ENCODE assay signal across 25 cellular contexts in the genomic region with DNA sequence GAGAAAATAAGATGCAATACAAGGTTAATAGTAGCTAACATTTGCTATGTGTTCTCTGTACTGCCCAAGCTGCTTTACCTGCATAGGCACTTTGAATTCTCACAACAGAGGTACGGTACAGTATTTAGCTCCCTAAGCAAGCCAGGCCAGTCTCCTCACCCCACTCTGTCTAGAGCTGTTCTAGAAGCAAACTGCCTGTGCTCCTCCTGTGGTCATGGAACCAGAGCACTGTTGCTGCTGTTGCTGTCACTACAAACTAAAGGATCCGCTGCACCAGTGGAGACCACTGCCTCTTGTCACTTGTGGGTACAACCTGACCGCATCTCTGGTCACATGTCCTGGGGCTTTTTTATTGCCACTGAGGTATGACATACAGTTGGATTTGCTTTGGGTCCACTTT.
"Had no signal": no experiment of that assay in that cellular context is flagged by ENCODE, and none has a peak within 500 bp of the region (broad histone marks: within the 10 kb centered on the region; RNA-seq: fewer than 3 reads in every experiment).

No MANE protein-coding gene starts in this region.

- H3K4me2 ChIP-seq: SK-N-SH had no signal

- H3K9ac ChIP-seq: SK-N-SH had no signal

- H3K4me3 Mint-ChIP-seq: activated CD4-positive, alpha-beta memory T cell treated with anti-CD3 and anti-CD28 coated beads for 36 hours; activated CD4-positive, alpha-beta T cell treated with anti-CD3 and anti-CD28 coated beads, Interleukin-2, amount 10 ng/mL, durations not matched to agents 24 days and 14 days; activated naive CD8-positive, alpha-beta T cell; activated T-helper 1 cell treated with anti-CD3 and anti-CD28 coated beads, Interleukin-12 subunit alpha, Interleukin-12 subunit beta, Interleukin-2, Interleukin-4 antibody, amounts not matched to agents 30 ng/mL and 10 ng/mL and 1 ng/mL, durations not matched to agents 14 hours and 24 hours and 36 hours; T-helper 2 cell treated with Interferon-gamma antibody and Interleukin-4, amounts not matched to agents 5 μg/mL and 100 μg/mL, for 36 hours had no signal

- H3K27me3 Mint-ChIP-seq: activated CD4-positive, alpha-beta memory T cell treated with anti-CD3 and anti-CD28 coated beads for 36 hours; activated naive CD8-positive, alpha-beta T cell had no signal

- H3K4me1 ChIP-seq: Peyer's patch, SJCRH30 had no signal

- H3K36me3 ChIP-seq: brain microvascular endothelial cell, cardiac muscle cell, Peyer's patch, SJCRH30 had no signal

- H3K27ac Mint-ChIP-seq: activated CD4-positive, alpha-beta memory T cell treated with anti-CD3 and anti-CD28 coated beads for 36 hours; activated CD4-positive, alpha-beta T cell treated with anti-CD3 and anti-CD28 coated beads, Interleukin-2, amount 10 ng/mL, durations not matched to agents 24 days and 14 days; activated naive CD8-positive, alpha-beta T cell; activated T-helper 1 cell treated with anti-CD3 and anti-CD28 coated beads, Interleukin-12 subunit alpha, Interleukin-12 subunit beta, Interleukin-2, Interleukin-4 antibody, amounts not matched to agents 30 ng/mL and 10 ng/mL and 1 ng/mL, durations not matched to agents 14 hours and 24 hours and 36 hours; T-helper 2 cell treated with Interferon-gamma antibody and Interleukin-4, amounts not matched to agents 5 μg/mL and 100 μg/mL, for 36 hours had no signal

- H3K9me3 ChIP-seq: Peyer's patch, SJCRH30, SK-N-SH had no signal

- DNase-seq: activated CD4-positive, alpha-beta memory T cell treated with anti-CD3 and anti-CD28 coated beads for 36 hours; activated CD4-positive, alpha-beta T cell treated with anti-CD3 and anti-CD28 coated beads for 1 hour; activated CD4-positive, alpha-beta T cell treated with anti-CD3 and anti-CD28 coated beads, Interleukin-2, amount 10 ng/mL, durations not matched to agents 24 days and 14 days; activated CD8-positive, alpha-beta memory T cell treated with anti-CD3 and anti-CD28 coated beads for 24 hours; activated effector memory CD4-positive, alpha-beta T cell treated with Interleukin-2 at 50 U/mL for 16 hours; activated naive CD4-positive, alpha-beta T cell treated with Interleukin-2 at 50 U/mL for 16 hours; brain microvascular endothelial cell; Kasumi-1; NCI-H1048; NCI-H146; NCI-H187 treated with DMSO at 0.1 percent for 48 hours; NCI-H2081 treated with DMSO at 0.1 percent for 48 hours; NCI-H2171 treated with DMSO at 0.1 percent for 48 hours; NCI-H226; NCI-H526; NCI-H774; Peyer's patch; Right ventricle myocardium superior; SJCRH30; SK-N-SH had no signal

- H3K4me3 ChIP-seq: cardiac muscle cell, Peyer's patch, SJCRH30 had no signal

- H3K9me3 Mint-ChIP-seq: activated CD4-positive, alpha-beta memory T cell treated with anti-CD3 and anti-CD28 coated beads for 36 hours; activated T-helper 1 cell treated with anti-CD3 and anti-CD28 coated beads, Interleukin-12 subunit alpha, Interleukin-12 subunit beta, Interleukin-2, Interleukin-4 antibody, amounts not matched to agents 30 ng/mL and 10 ng/mL and 1 ng/mL, durations not matched to agents 14 hours and 24 hours and 36 hours; T-helper 2 cell treated with Interferon-gamma antibody and Interleukin-4, amounts not matched to agents 5 μg/mL and 100 μg/mL, for 36 hours had no signal

- H3K27ac ChIP-seq: brain microvascular endothelial cell, cardiac muscle cell, Peyer's patch, RWPE1, SJCRH30 had no signal

- H3K27me3 ChIP-seq: brain microvascular endothelial cell, cardiac muscle cell, Peyer's patch, SJCRH30 had no signal
